In the genomic region with DNA sequence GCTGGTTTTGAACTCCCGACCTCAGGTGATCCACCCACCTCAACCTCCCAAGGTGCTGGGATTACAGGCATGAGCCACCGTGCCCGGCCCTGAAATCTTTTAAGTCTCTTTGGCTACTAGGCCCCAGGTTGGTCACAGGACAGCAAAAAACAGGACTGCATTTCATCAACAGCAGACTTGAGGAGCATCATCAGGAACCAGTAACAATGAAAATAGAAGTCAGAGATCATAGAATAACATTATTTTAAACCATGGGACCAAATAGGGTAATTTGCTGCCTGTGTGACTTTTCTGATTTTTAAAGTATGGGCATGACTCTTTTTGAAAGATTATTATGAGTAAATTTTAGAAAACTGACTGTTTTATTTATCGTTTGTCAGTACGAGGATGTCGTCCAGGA, we compare ENCODE assay signal across 19 cellular contexts. TPM values are rescaled to one million over a fixed set of nuclear protein-coding genes. Genes with fewer than 3 reads are reported as not detected.
A peak's percentile ranks its signal among the peaks of the same experiment; 100 is the strongest.
DNase-seq lines count a peak whose midpoint lies in the region; ATAC-seq, FAIRE-seq and TF ChIP-seq lines count a peak whose summit lies in the region.
"Had no signal": no experiment of that assay in that cellular context is flagged by ENCODE, and none has a peak within 500 bp of the region (broad histone marks: within the 10 kb centered on the region; RNA-seq: fewer than 3 reads in every experiment).

No MANE protein-coding gene starts in this region.

- H2AFZ ChIP-seq in HepG2 (ENCODE audit: low read length) (no peak overlapping the region), astrocyte (ENCODE audit: low read depth, low read length) (no peak overlapping the region)

- TF ChIP-seq POLR2A in HepG2 (IDR thresholded peaks at IDR 0.05; ENCODE audit: insufficient read depth in 1 of 2, low read depth in 2 of 2, low read length in 2 of 2): no peak
- TF ChIP-seq POLR2A in right lobe of liver (IDR thresholded peaks at IDR 0.05): no peak

- in situ Hi-C loops in HepG2 (cut with HindIII; ENCODE audit: extremely low pct_ligation_motif_present, low pct_unique_long_range_greater_than_20kb) (no loop called here), GM13976 (cut with MboI; ENCODE audit: low sequenced_read_pairs, unreplicated experiment) (no loop called here), GM13977 (cut with MboI; ENCODE audit: low pct_unique_long_range_greater_than_20kb, low sequenced_read_pairs, unreplicated experiment) (no loop called here)

- intact Hi-C loops in HepG2 (cut with micrococcal nuclease; ENCODE audit: unreplicated experiment) (no loop called here), right lobe of liver (cut with DNase I) (no loop called here)

- H4K20me1 ChIP-seq in HepG2 (ENCODE audit: insufficient read depth, low read length) (peaks cover 52% of the 10 kb centered on the region), astrocyte (ENCODE audit: insufficient read depth, low read length) (peaks cover 85% of the 10 kb centered on the region)

- POLR2A ChIA-PET in HepG2 (lab: Yijun Ruan, JAX): no interaction called here

- TF ChIP-seq CTCF in HepG2 (CRISPR knock-in tag; IDR thresholded peaks at IDR 0.05): no peak
- TF ChIP-seq CTCF in right lobe of liver (IDR thresholded peaks at IDR 0.05): no peak
- no peak for TF ChIP-seq CTCF in astrocyte (IDR thresholded peaks at IDR 0.05; ENCODE audit: insufficient read depth, low read depth, low read length)
- TF ChIP-seq CTCF in nephron progenitor cell (IDR thresholded peaks at IDR 0.05): no peak
- TF ChIP-seq CTCF in GM13976 (IDR thresholded peaks at IDR 0.05; ENCODE audit: borderline replicate concordance, control extremely low read depth, extremely low read depth, insufficient read depth, missing control alignments): no peak
- TF ChIP-seq CTCF in GM13977 (IDR thresholded peaks at IDR 0.05; ENCODE audit: extremely low read depth, insufficient read depth, missing control alignments): no peak

- H3K27me3 ChIP-seq in HepG2 (ENCODE audit: control insufficient read depth in 1 of 2, insufficient read depth in 2 of 2, low read length in 2 of 2) (no peaks in the 10 kb centered on the region), right lobe of liver (no peaks in the 10 kb centered on the region), astrocyte (ENCODE audit: insufficient read depth, low read length) (no peaks in the 10 kb centered on the region)

- H3K79me2 ChIP-seq in HepG2 (ENCODE audit: insufficient read depth, low read length) (peaks cover 53% of the 10 kb centered on the region), astrocyte (ENCODE audit: insufficient read depth, low read length) (peaks cover 93% of the 10 kb centered on the region)

- H3K9ac ChIP-seq in HepG2 (ENCODE audit: insufficient read depth, low read depth, low read length) (no peak overlapping the region), astrocyte (ENCODE audit: low read length) (no peak overlapping the region)

- no peak overlapping the region for H3K27ac ChIP-seq in HepG2 (ENCODE audit: extremely low read length, insufficient read depth, low read length)
- H3K27ac ChIP-seq in right lobe of liver: no peak overlapping the region
- H3K27ac ChIP-seq in astrocyte (ENCODE audit: low read depth, low read length): no peak overlapping the region
- H3K27ac ChIP-seq: C4-2B, RWPE1 had no signal

- H3K9me3 Mint-ChIP-seq in astrocyte (ENCODE audit: unreplicated experiment) (no peaks in the 10 kb centered on the region), nephron progenitor cell (no peaks in the 10 kb centered on the region)

- H3K27ac Mint-ChIP-seq in astrocyte (ENCODE audit: unreplicated experiment) (peak overlapping the region; percentile 41), nephron progenitor cell (peak overlapping the region; percentile 92)

- H3K36me3 Mint-ChIP-seq in astrocyte (ENCODE audit: low read depth, unreplicated experiment): peaks cover 2% of the 10 kb centered on the region
- peaks cover 53% of the 10 kb centered on the region for H3K36me3 Mint-ChIP-seq in nephron progenitor cell (ENCODE audit: low read depth)

- no peak for DNase-seq in HepG2 (ENCODE audit: low spot score)
- no peak for DNase-seq in right lobe of liver
- no peak for DNase-seq in astrocyte (ENCODE audit: low read depth)
- DNase-seq in nephron progenitor cell: no peak
- DNase-seq in NCI-H82 treated with DMSO at 0.1 percent for 48 hours (lab: John Stamatoyannopoulos, UW; ENCODE audit: unreplicated experiment): no peak
- no peak for DNase-seq in GM13976 (ENCODE audit: low spot score)
- DNase-seq in GM13977 (ENCODE audit: low spot score): no peak
- DNase-seq: DMS 273 treated with DMSO at 0.1 percent for 48 hours, GDM1, NCI-H1436, NCI-H2029 treated with DMSO at 0.1 percent for 48 hours, NCI-H2171 treated with DMSO at 0.1 percent for 48 hours, NCI-H748 treated with DMSO at 0.1 percent for 48 hours, PC-3 had no signal

- CTCF ChIA-PET in HepG2 (lab: Yijun Ruan, JAX; ENCODE audit: low intra/inter-chr PET ratio, low total read pairs): no interaction called here

- H3K4me2 ChIP-seq in HepG2 (ENCODE audit: low read depth, low read length): no peak overlapping the region
- no peak overlapping the region for H3K4me2 ChIP-seq in astrocyte (ENCODE audit: low read length)

- WGBS in HepG2 (ENCODE audit: low lambda C conversion rate): over 99% methylated on average over 6 of the region's 6 CpGs
- WGBS in right lobe of liver (ENCODE audit: insufficient coverage, low coverage, low lambda C conversion rate, missing lambda C conversion rate): 77% methylated on average over 4 of the region's 6 CpGs

- ATAC-seq in HepG2 (no peak), right lobe of liver (no peak)
- ATAC-seq: GM12878, K562, PC-3 had no signal

- H3K4me1 ChIP-seq in HepG2 (ENCODE audit: insufficient read depth, low read length) (peaks cover 6% of the 10 kb centered on the region; the same call in 1 of the 2 replicates), right lobe of liver (no peaks in the 10 kb centered on the region), astrocyte (ENCODE audit: insufficient read depth, low read length) (no peaks in the 10 kb centered on the region)

- H3K4me1 Mint-ChIP-seq in astrocyte (ENCODE audit: low read depth, unreplicated experiment) (peaks cover 5% of the 10 kb centered on the region), nephron progenitor cell (peaks cover 12% of the 10 kb centered on the region)

- no TSS peak for BruUV-seq in HepG2 (replicated peaks; lab: Mats Ljungman, UMichigan)

- H3K27me3 Mint-ChIP-seq in astrocyte (ENCODE audit: low read depth, unreplicated experiment) (no peaks in the 10 kb centered on the region), nephron progenitor cell (ENCODE audit: low read depth, poor library complexity) (no peaks in the 10 kb centered on the region)

- H3K4me3 Mint-ChIP-seq in astrocyte (ENCODE audit: unreplicated experiment): no peak overlapping the region
- no peak overlapping the region for H3K4me3 Mint-ChIP-seq in nephron progenitor cell

- H3K36me3 ChIP-seq in HepG2 (replicated peaks in 1 of 2; ENCODE audit: control insufficient read depth in 1 of 2, insufficient read depth in 2 of 2, low read length in 2 of 2) (peaks cover 8 to 41% of the 10 kb centered on the region in 2 experiments), right lobe of liver (peaks cover 0 to 35% (median 12%) of the 10 kb centered on the region in 4 donors), astrocyte (ENCODE audit: insufficient read depth, low read length) (peaks cover 29% of the 10 kb centered on the region)

- H3K4me3 ChIP-seq in HepG2 (replicated peaks in 1 of 3; ENCODE audit: insufficient read depth in 1 of 3, low read depth in 2 of 3, low read length in 3 of 3): no peak overlapping the region
- H3K4me3 ChIP-seq in right lobe of liver: no peak overlapping the region
- no peak overlapping the region for H3K4me3 ChIP-seq in astrocyte (ENCODE audit: insufficient read depth, low read depth, low read length)
- H3K4me3 ChIP-seq: GM12878, K562 had no signal

- no peaks in the 10 kb centered on the region for H3K9me3 ChIP-seq in HepG2 (ENCODE audit: low read length)
- no peaks in the 10 kb centered on the region for H3K9me3 ChIP-seq in right lobe of liver
- H3K9me3 ChIP-seq in astrocyte (ENCODE audit: insufficient read depth, low read depth, low read length): no peaks in the 10 kb centered on the region

- FAIRE-seq in HepG2 (lab: Jason Lieb, UNC) (peak; percentile 40), astrocyte (lab: Jason Lieb, UNC) (no peak)
- FAIRE-seq: GM12878, H1, K562 had no signal

- TF ChIP-seq EP300 in HepG2 (IDR thresholded peaks at IDR 0.05; ENCODE audit: low read depth in 2 of 2, low read length in 2 of 2) (no peak), HepG2 (CRISPR knock-in tag; IDR thresholded peaks at IDR 0.05; ENCODE audit: borderline replicate concordance) (no peak)

- no peak for TF ChIP-seq RAD21 in HepG2 (CRISPR knock-in tag; IDR thresholded peaks at IDR 0.05)

RNA-seq across cellular contexts. Expression of a gene that starts 24.8 kb away (rescaled TPM):
- 109 and 209 TPM in 2 replicates for total RNA-seq in HepG2 (2016; rRNA removed; fragmentation: Illumina TruSeq; extraction: Trizol)
- 28.8 and 29.0 TPM in 2 replicates for total RNA-seq in HepG2 (2016; cell fraction: cytosol; rRNA removed; fragmentation: Illumina TruSeq; extraction: Trizol; ENCODE audit: low read depth)
- total RNA-seq in HepG2 (2016; cell fraction: insoluble cytoplasmic fraction; rRNA removed; fragmentation: Illumina TruSeq; extraction: Trizol): 121 and 212 TPM in 2 replicates
- 59.6 and 72.2 TPM in 2 replicates for total RNA-seq in HepG2 (2016; cell fraction: membrane; rRNA removed; fragmentation: Illumina TruSeq; extraction: Trizol)
- 57.8 and 68.3 TPM in 2 replicates for total RNA-seq in HepG2 (2016; cell fraction: nucleus; rRNA removed; fragmentation: Illumina TruSeq; extraction: Trizol)
- 33.8 and 46.9 TPM in 2 replicates for polyA plus RNA-seq in HepG2 (2011; rRNA removed)
- 16.7 and 32.3 TPM in 2 replicates for polyA plus RNA-seq in HepG2 (2011; cell fraction: cytosol; rRNA removed)
- 10.9 and 14.0 TPM in 2 replicates for polyA plus RNA-seq in HepG2 (2011; cell fraction: nucleus; rRNA removed)
- polyA plus RNA-seq in HepG2 (2012): 59.6 and 76.3 TPM in 2 replicates
- 16.4 and 17.8 TPM in 2 replicates for polyA plus RNA-seq in HepG2 (2016; cell fraction: cytosol; fragmentation: Illumina TruSeq; extraction: Trizol; ENCODE audit: low read depth)
- polyA plus RNA-seq in HepG2 (2016; cell fraction: insoluble cytoplasmic fraction; fragmentation: Illumina TruSeq; extraction: Trizol; ENCODE audit: low read depth): 155 and 164 TPM in 2 replicates
- 52.5 and 53.7 TPM in 2 replicates for polyA plus RNA-seq in HepG2 (2016; cell fraction: membrane; fragmentation: Illumina TruSeq; extraction: Trizol; ENCODE audit: low read depth)
- 64.6 and 65.7 TPM in 2 replicates for polyA plus RNA-seq in HepG2 (2016; cell fraction: nucleus; fragmentation: Illumina TruSeq; extraction: Trizol; ENCODE audit: insufficient read depth, low read depth)
- 97.2 and 138 TPM in 2 replicates for polyA minus RNA-seq in HepG2 (2011; rRNA and poly(A)+ RNA removed; ENCODE audit: low replicate concordance)
- polyA minus RNA-seq in HepG2 (2011; cell fraction: cytosol; rRNA and poly(A)+ RNA removed): 91.3 and 96.5 TPM in 2 replicates
- 80.1 and 83.7 TPM in 2 replicates for polyA minus RNA-seq in HepG2 (2011; cell fraction: nucleus; rRNA and poly(A)+ RNA removed)
- total RNA-seq in right lobe of liver: 10 to 100 TPM; 55.7 to 86.3 (median 71.4) TPM
- total RNA-seq in astrocyte: 250 and 263 TPM in 2 replicates

RNA-seq across cellular contexts. Expression of a gene that starts 34.2 kb away (rescaled TPM):
- total RNA-seq in HepG2 (2016; rRNA removed; fragmentation: Illumina TruSeq; extraction: Trizol): 0.17 and 0.75 TPM in 2 replicates
- 0.20 TPM in 1 of 2 replicates, not detected in the other for total RNA-seq in HepG2 (2016; cell fraction: cytosol; rRNA removed; fragmentation: Illumina TruSeq; extraction: Trizol; ENCODE audit: low read depth)
- 0.89 TPM in 1 of 2 replicates, not detected in the other for total RNA-seq in HepG2 (2016; cell fraction: insoluble cytoplasmic fraction; rRNA removed; fragmentation: Illumina TruSeq; extraction: Trizol)
- 0.38 and 1.0 TPM in 2 replicates for total RNA-seq in HepG2 (2016; cell fraction: membrane; rRNA removed; fragmentation: Illumina TruSeq; extraction: Trizol)
- 1.3 and 1.6 TPM in 2 replicates for total RNA-seq in HepG2 (2016; cell fraction: nucleus; rRNA removed; fragmentation: Illumina TruSeq; extraction: Trizol)
- 0.08 and 0.32 TPM in 2 replicates for polyA plus RNA-seq in HepG2 (2011; rRNA removed)
- polyA plus RNA-seq in HepG2 (2011; cell fraction: cytosol; rRNA removed): not detected in 2 replicates
- polyA plus RNA-seq in HepG2 (2011; cell fraction: nucleus; rRNA removed): 0.11 and 0.17 TPM in 2 replicates
- 0.89 and 2.8 TPM in 2 replicates for polyA plus RNA-seq in HepG2 (2012)
- polyA plus RNA-seq in HepG2 (2016; cell fraction: cytosol; fragmentation: Illumina TruSeq; extraction: Trizol; ENCODE audit: low read depth): not detected in 2 replicates
- polyA plus RNA-seq in HepG2 (2016; cell fraction: insoluble cytoplasmic fraction; fragmentation: Illumina TruSeq; extraction: Trizol; ENCODE audit: low read depth): not detected in 2 replicates
- polyA plus RNA-seq in HepG2 (2016; cell fraction: membrane; fragmentation: Illumina TruSeq; extraction: Trizol; ENCODE audit: low read depth): not detected in 2 replicates
- polyA plus RNA-seq in HepG2 (2016; cell fraction: nucleus; fragmentation: Illumina TruSeq; extraction: Trizol; ENCODE audit: insufficient read depth, low read depth): 0.77 and 0.91 TPM in 2 replicates
- polyA minus RNA-seq in HepG2 (2011; rRNA and poly(A)+ RNA removed; ENCODE audit: low replicate concordance): 0.26 and 1.1 TPM in 2 replicates
- not detected in 2 replicates for polyA minus RNA-seq in HepG2 (2011; cell fraction: cytosol; rRNA and poly(A)+ RNA removed)
- 7.1 TPM in 2 replicates for polyA minus RNA-seq in HepG2 (2011; cell fraction: nucleus; rRNA and poly(A)+ RNA removed)
- under 1 TPM in 5 of 6 experiments, not detected in 1; 0.15 to 0.55 (median 0.42) TPM for total RNA-seq in right lobe of liver
- 1.3 and 1.4 TPM in 2 replicates for total RNA-seq in astrocyte
